8 cellular contexts compared by ENCODE assay signal in the genomic region with DNA sequence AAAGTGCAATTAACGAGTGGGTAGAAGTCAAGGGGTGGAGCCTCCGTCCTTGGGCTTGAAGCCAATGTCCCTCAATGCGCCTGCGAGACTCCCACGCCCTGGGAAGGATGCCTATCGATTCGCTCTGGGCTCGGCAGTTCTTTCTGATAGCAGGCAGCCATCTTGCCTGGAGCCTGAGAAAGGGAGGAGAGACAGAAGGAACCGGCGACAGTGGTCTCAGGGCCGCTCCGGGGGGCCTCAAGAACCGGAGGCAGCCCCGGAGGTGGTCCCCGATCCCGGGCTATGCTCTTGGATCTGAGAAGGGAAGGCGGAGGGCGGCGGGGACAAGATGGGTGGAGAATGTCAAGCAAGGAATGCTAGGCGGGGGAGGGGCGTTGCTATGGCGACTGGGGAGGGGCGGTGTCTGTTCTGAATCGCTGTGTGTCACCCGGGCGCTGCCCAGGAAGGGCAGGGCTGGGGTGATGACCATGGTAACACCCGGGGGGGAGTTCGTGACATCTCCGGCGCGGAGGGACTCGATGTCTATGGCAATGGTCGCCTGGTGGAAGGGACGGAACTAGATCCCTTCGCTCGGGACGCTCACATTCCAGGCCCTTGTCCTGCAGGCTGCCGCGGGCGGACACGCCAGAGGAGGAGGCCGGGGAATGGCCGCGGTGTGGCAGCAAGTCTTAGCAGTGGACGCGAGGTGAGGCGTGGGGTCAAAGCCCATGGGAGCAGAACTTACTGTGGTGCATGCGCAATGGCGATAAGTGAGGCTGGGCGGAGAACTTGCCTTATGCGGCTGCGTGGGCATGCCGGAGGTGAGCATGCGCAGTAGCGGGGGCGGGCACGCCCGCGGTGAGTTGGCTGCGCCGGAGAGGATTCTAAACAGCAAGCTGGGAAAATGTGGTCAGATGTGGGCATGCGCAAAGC. TPM values are rescaled to one million over a fixed set of nuclear protein-coding genes. Genes with fewer than 3 reads are reported as not detected.
DNase-seq lines count a peak whose midpoint lies in the region; ATAC-seq, FAIRE-seq and TF ChIP-seq lines count a peak whose summit lies in the region.

A gene (plus strand): TSS at position 140 of the 912 bp plus-strand sequence. CDS start 505 bp downstream, at position 645.

- peaks cover 2% of the 10 kb centered on the region for H3K36me3 ChIP-seq in astrocyte (ENCODE audit: insufficient read depth, low read length)

- ATAC-seq in HG02885 (IDR thresholded peaks at IDR 0.05; ENCODE audit: poor library complexity, unreplicated experiment) (peak; percentile 73), right cardiac atrium (peak; percentile 95)

- H3K27ac ChIP-seq in astrocyte (ENCODE audit: low read depth, low read length) (peak within 1 kb of the TSS; percentile 99), right cardiac atrium (ENCODE audit: low read length) (peak within 1 kb of the TSS; percentile 100)

- TF ChIP-seq CTCF in astrocyte (IDR thresholded peaks at IDR 0.05; ENCODE audit: insufficient read depth, low read depth, low read length), result no peak

- no peaks in the 10 kb centered on the region for H4K20me1 ChIP-seq in astrocyte (ENCODE audit: insufficient read depth, low read length)

- H3K36me3 Mint-ChIP-seq in astrocyte (ENCODE audit: low read depth, unreplicated experiment), result no peaks in the 10 kb centered on the region

- FAIRE-seq in astrocyte (lab: Jason Lieb, UNC), result peak; percentile 13
- FAIRE-seq in urothelium cell line (lab: Jason Lieb, UNC), result peak; percentile 86

- WGBS in right cardiac atrium, result under 1% methylated on average over 62 of the region's 62 CpGs

- no peaks in the 10 kb centered on the region for H3K9me3 ChIP-seq in astrocyte (ENCODE audit: insufficient read depth, low read depth, low read length)
- no peaks in the 10 kb centered on the region for H3K9me3 ChIP-seq in right cardiac atrium (ENCODE audit: control insufficient read depth, low read length)

- intact Hi-C loops in right cardiac atrium (cut with DNase I), result no loop called here

- H3K4me2 ChIP-seq in astrocyte (ENCODE audit: low read length), result peak within 1 kb of the TSS; percentile 94

- no peaks in the 10 kb centered on the region for H3K9me3 Mint-ChIP-seq in astrocyte (ENCODE audit: unreplicated experiment)

- no peaks in the 10 kb centered on the region for H3K4me1 Mint-ChIP-seq in astrocyte (ENCODE audit: low read depth, unreplicated experiment)

- H3K27ac Mint-ChIP-seq in astrocyte (ENCODE audit: unreplicated experiment), result peak within 1 kb of the TSS; percentile 98

- H3K27me3 Mint-ChIP-seq in astrocyte (ENCODE audit: low read depth, unreplicated experiment), result no peaks in the 10 kb centered on the region

- H3K4me3 ChIP-seq in astrocyte (ENCODE audit: insufficient read depth, low read depth, low read length) (peak within 1 kb of the TSS; percentile 82), right cardiac atrium (ENCODE audit: low read length) (peak within 1 kb of the TSS; percentile 68)

- H3K4me3 Mint-ChIP-seq in astrocyte (ENCODE audit: unreplicated experiment), result peak within 1 kb of the TSS; percentile 92

- H3K4me1 ChIP-seq in astrocyte (ENCODE audit: insufficient read depth, low read length) (no peaks in the 10 kb centered on the region), right cardiac atrium (ENCODE audit: control insufficient read depth, insufficient read depth, low read length) (no peaks in the 10 kb centered on the region)

- H3K9ac ChIP-seq in astrocyte (ENCODE audit: low read length), result peak within 1 kb of the TSS; percentile 99

- peak within 1 kb of the TSS; percentile 60 for H2AFZ ChIP-seq in astrocyte (ENCODE audit: low read depth, low read length)

- peak; percentile 64 for TF ChIP-seq POLR2A in GM15510 (IDR thresholded peaks at IDR 0.05; ENCODE audit: borderline replicate concordance, extremely low read depth, insufficient read length)

- H3K27me3 ChIP-seq in astrocyte (ENCODE audit: insufficient read depth, low read length) (no peaks in the 10 kb centered on the region), right cardiac atrium (ENCODE audit: control insufficient read depth, insufficient read depth) (no peaks in the 10 kb centered on the region)

- peak; percentile 76 for DNase-seq in NCI-H2029 treated with DMSO at 0.1 percent for 48 hours (lab: John Stamatoyannopoulos, UW)
- DNase-seq in T-helper 22 cell (ENCODE audit: low read depth), result peak; percentile 77
- peak; percentile 90 for DNase-seq in astrocyte (ENCODE audit: low read depth)
- peak; percentile 93 to 97 (median 97) for DNase-seq in right cardiac atrium
- peak; percentile 77 for DNase-seq in pulmonary artery endothelial cell (ENCODE audit: low read depth, low spot score)
- peak; percentile 93 for DNase-seq in urothelium cell line (ENCODE audit: low spot score)

- H3K79me2 ChIP-seq in astrocyte (ENCODE audit: insufficient read depth, low read length), result peaks cover 11% of the 10 kb centered on the region

RNA-seq across cellular contexts. Expression of the gene that starts here (rescaled TPM):
- 63.4 and 65.4 TPM in 2 replicates for total RNA-seq in astrocyte
- 100 to 1,000 TPM; 162 to 184 (median 166) TPM for total RNA-seq in right cardiac atrium
- polyA plus RNA-seq in right cardiac atrium, result 173 TPM
- total RNA-seq in pulmonary artery endothelial cell, result 137 and 223 TPM in 2 replicates

Comparison
In these comparisons a context has a peak if more than half of its experiments do, and no peak if none do; other contexts are left out.
1. Peak in every context shown above with its lines: DNase-seq, ATAC-seq, H3K4me3 ChIP-seq and H3K27ac ChIP-seq.